In the genomic region with DNA sequence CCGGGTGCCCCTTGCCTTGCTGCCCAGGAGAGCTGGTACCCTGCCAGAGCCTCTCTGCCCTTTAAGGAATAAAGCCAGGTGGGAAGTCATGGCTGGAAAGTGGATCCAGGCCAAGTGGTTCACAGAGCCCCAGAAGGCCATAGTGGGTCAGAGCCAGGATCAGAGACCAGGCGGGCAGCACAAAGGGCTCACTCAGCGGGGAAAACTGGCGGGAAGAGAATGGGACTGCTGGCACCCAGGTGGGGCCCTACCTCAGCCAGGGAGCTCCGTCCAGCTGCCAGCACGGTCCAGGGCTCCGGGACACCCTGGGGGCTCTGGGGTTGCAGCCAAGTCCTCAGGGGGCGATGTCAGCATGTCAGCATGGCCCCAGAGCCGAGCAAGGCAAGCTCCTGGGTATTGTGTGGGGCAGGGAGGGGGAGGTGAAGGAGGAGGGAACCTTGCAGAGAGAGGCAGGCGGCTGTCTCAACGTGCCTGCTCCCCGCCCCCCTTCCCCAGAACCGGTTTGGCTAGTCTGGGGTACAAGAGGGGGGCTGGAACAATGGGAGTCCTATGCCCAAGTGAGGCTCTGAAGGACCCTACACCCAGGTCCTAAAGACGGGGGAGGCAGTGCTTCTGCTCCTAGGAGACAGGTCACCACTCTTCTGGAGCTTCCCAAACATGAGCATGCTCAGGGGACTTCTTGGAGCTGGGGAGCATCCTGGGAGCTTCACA, we compare ENCODE assay signal across 12 cellular contexts. TPM values are rescaled to one million over a fixed set of nuclear protein-coding genes. Genes with fewer than 3 reads are reported as not detected.
DNase-seq lines count a peak whose midpoint lies in the region; ATAC-seq and TF ChIP-seq lines count a peak whose summit lies in the region.
"Had no signal": no experiment of that assay in that cellular context is flagged by ENCODE, and none has a peak within 500 bp of the region (broad histone marks: within the 10 kb centered on the region; RNA-seq: fewer than 3 reads in every experiment).

A gene (minus strand): TSS at position 402 of the 711 bp plus-strand sequence. CDS start 3,598 bp downstream, outside the sequence.

- H3K27me3 ChIP-seq in mesenchymal stem cell (ENCODE audit: control insufficient read depth in 1 of 2, insufficient read depth in 1 of 2, low read length in 2 of 2) = peaks cover 0 to 13% of the 10 kb centered on the region in 2 experiments

- peaks cover 9 to 12% (median 10%) of the 10 kb centered on the region in 3 donors for H3K4me1 Mint-ChIP-seq in IgD-negative memory B cell
- H3K4me1 Mint-ChIP-seq in activated T-helper 1 cell treated with anti-CD3 and anti-CD28 coated beads, Interleukin-12 subunit alpha, Interleukin-12 subunit beta, Interleukin-2, Interleukin-4 antibody, amounts not matched to agents 30 ng/mL and 10 ng/mL and 1 ng/mL, durations not matched to agents 14 hours and 24 hours and 36 hours (ENCODE audit: low read depth) = peaks cover 12% of the 10 kb centered on the region

- H3K4ac ChIP-seq in mesenchymal stem cell (ENCODE audit: low read depth in 1 of 2, low read length in 2 of 2) = no peak within 1 kb of the TSS

- no peak within 1 kb of the TSS for H3K23ac ChIP-seq in mesenchymal stem cell (ENCODE audit: low read length in 2 of 2)

- H3K79me1 ChIP-seq in mesenchymal stem cell (replicated peaks; ENCODE audit: low read length, poor library complexity, severe bottlenecking) = no peaks in the 10 kb centered on the region

- H3K27ac ChIP-seq in C4-2B (peak within 1 kb of the TSS; percentile 8; the same call in 1 of the 2 replicates), mesenchymal stem cell (ENCODE audit: low read length, poor library complexity, severe bottlenecking) (no peak within 1 kb of the TSS)
- H3K27ac ChIP-seq: coronary artery, spleen had no signal

- no peak within 1 kb of the TSS for H3K18ac ChIP-seq in mesenchymal stem cell (ENCODE audit: low read depth in 1 of 2, low read length in 2 of 2)

- 38% methylated on average over 13 of the region's 14 CpGs for WGBS in mesenchymal stem cell

- H3K4me2 ChIP-seq in mesenchymal stem cell (ENCODE audit: low read length, poor library complexity, severe bottlenecking) = no peak within 1 kb of the TSS

- H3K27ac Mint-ChIP-seq in IgD-negative memory B cell = peak within 1 kb of the TSS in 1 of 3 donors; percentile 60
- no peak within 1 kb of the TSS for H3K27ac Mint-ChIP-seq in activated T-helper 1 cell treated with anti-CD3 and anti-CD28 coated beads, Interleukin-12 subunit alpha, Interleukin-12 subunit beta, Interleukin-2, Interleukin-4 antibody, amounts not matched to agents 30 ng/mL and 10 ng/mL and 1 ng/mL, durations not matched to agents 14 hours and 24 hours and 36 hours
- H3K27ac Mint-ChIP-seq: stimulated activated naive CD8-positive, alpha-beta T cell treated with anti-CD3 and anti-CD28 coated beads, Interleukin-15, Interleukin-2, amounts not matched to agents 100 ng/mL and 50 ng/mL, for 24 hours had no signal

- H2AK5ac ChIP-seq in mesenchymal stem cell (ENCODE audit: low read length, severe bottlenecking) = no peak within 1 kb of the TSS

- no peak within 1 kb of the TSS for H2BK12ac ChIP-seq in mesenchymal stem cell (ENCODE audit: low read length in 2 of 2)

- no peak within 1 kb of the TSS for H3K14ac ChIP-seq in mesenchymal stem cell (ENCODE audit: low read length in 2 of 2)

- H2AFZ ChIP-seq in mesenchymal stem cell (ENCODE audit: low read depth, low read length) = no peak within 1 kb of the TSS

- peak within 1 kb of the TSS; percentile 55 for H4K91ac ChIP-seq in mesenchymal stem cell (ENCODE audit: low read length)

- no peaks in the 10 kb centered on the region for H3K36me3 ChIP-seq in mesenchymal stem cell (ENCODE audit: control insufficient read depth in 1 of 2, insufficient read depth in 2 of 2, low read depth in 1 of 2, low read length in 2 of 2)
- H3K36me3 ChIP-seq: spleen had no signal

- H3K4me1 ChIP-seq in mesenchymal stem cell (ENCODE audit: control insufficient read depth, insufficient read depth, low read depth, low read length) = peaks cover 20% of the 10 kb centered on the region

- intact Hi-C loops in activated T-helper 1 cell treated with anti-CD3 and anti-CD28 coated beads, Interleukin-12 subunit alpha, Interleukin-12 subunit beta, Interleukin-2, Interleukin-4 antibody, amounts not matched to agents 30 ng/mL and 10 ng/mL and 1 ng/mL, durations not matched to agents 14 hours and 24 hours and 36 hours (cut with micrococcal nuclease) = no loop called here

- peak within 1 kb of the TSS in 1 of 4 donors; percentile 18 for H3K4me3 Mint-ChIP-seq in IgD-negative memory B cell
- H3K4me3 Mint-ChIP-seq in activated T-helper 1 cell treated with anti-CD3 and anti-CD28 coated beads, Interleukin-12 subunit alpha, Interleukin-12 subunit beta, Interleukin-2, Interleukin-4 antibody, amounts not matched to agents 30 ng/mL and 10 ng/mL and 1 ng/mL, durations not matched to agents 14 hours and 24 hours and 36 hours = no peak within 1 kb of the TSS
- H3K4me3 Mint-ChIP-seq: stimulated activated naive CD8-positive, alpha-beta T cell treated with anti-CD3 and anti-CD28 coated beads, Interleukin-15, Interleukin-2, amounts not matched to agents 100 ng/mL and 50 ng/mL, for 24 hours had no signal

- no peak within 1 kb of the TSS for H3K4me3 ChIP-seq in mesenchymal stem cell (ENCODE audit: insufficient read depth in 1 of 2, low read depth in 1 of 2, low read length in 2 of 2)
- H3K4me3 ChIP-seq: coronary artery, spleen had no signal

- peaks cover 5% of the 10 kb centered on the region for H3K27me3 Mint-ChIP-seq in IgD-negative memory B cell
- H3K27me3 Mint-ChIP-seq in activated T-helper 1 cell treated with anti-CD3 and anti-CD28 coated beads, Interleukin-12 subunit alpha, Interleukin-12 subunit beta, Interleukin-2, Interleukin-4 antibody, amounts not matched to agents 30 ng/mL and 10 ng/mL and 1 ng/mL, durations not matched to agents 14 hours and 24 hours and 36 hours (ENCODE audit: insufficient read depth) = peaks cover 2% of the 10 kb centered on the region

- DNase-seq in activated T-helper 1 cell treated with anti-CD3 and anti-CD28 coated beads, Interleukin-12 subunit alpha, Interleukin-12 subunit beta, Interleukin-2, Interleukin-4 antibody, amounts not matched to agents 30 ng/mL and 10 ng/mL and 1 ng/mL, durations not matched to agents 14 hours and 24 hours and 36 hours (ENCODE audit: low spot score) = no peak
- no peak for DNase-seq in mesenchymal stem cell
- no peak for DNase-seq in GM13977 (ENCODE audit: low spot score)
- no peak for DNase-seq in cerebellum (ENCODE audit: low spot score)
- DNase-seq: spleen had no signal

- in situ Hi-C loops in GM13977 (cut with MboI; ENCODE audit: low pct_unique_long_range_greater_than_20kb, low sequenced_read_pairs, unreplicated experiment) = no loop called here

- H2BK120ac ChIP-seq in mesenchymal stem cell (ENCODE audit: low read depth, low read length) = no peak within 1 kb of the TSS

- no peaks in the 10 kb centered on the region for H3K36me3 Mint-ChIP-seq in IgD-negative memory B cell
- H3K36me3 Mint-ChIP-seq in activated T-helper 1 cell treated with anti-CD3 and anti-CD28 coated beads, Interleukin-12 subunit alpha, Interleukin-12 subunit beta, Interleukin-2, Interleukin-4 antibody, amounts not matched to agents 30 ng/mL and 10 ng/mL and 1 ng/mL, durations not matched to agents 14 hours and 24 hours and 36 hours (ENCODE audit: low read depth) = no peaks in the 10 kb centered on the region

- H2BK5ac ChIP-seq in mesenchymal stem cell (ENCODE audit: low read depth, low read length, poor library complexity, severe bottlenecking) = no peak within 1 kb of the TSS

- no peak within 1 kb of the TSS for H3K9ac ChIP-seq in mesenchymal stem cell (ENCODE audit: low read length)

- no peaks in the 10 kb centered on the region for H3K9me3 ChIP-seq in mesenchymal stem cell (ENCODE audit: control insufficient read depth, low read length)
- H3K9me3 ChIP-seq: spleen had no signal

- no peak for TF ChIP-seq CTCF in C4-2B (conservative IDR thresholded peaks at IDR 0.05)
- TF ChIP-seq CTCF in GM13977 (IDR thresholded peaks at IDR 0.05; ENCODE audit: extremely low read depth, insufficient read depth, missing control alignments) = no peak

- peak within 1 kb of the TSS; percentile 54 for H2BK15ac ChIP-seq in mesenchymal stem cell (ENCODE audit: low read depth, poor library complexity, severe bottlenecking)

- ATAC-seq in GM21723 (IDR thresholded peaks at IDR 0.05; ENCODE audit: unreplicated experiment) (no peak), HG03378 (IDR thresholded peaks at IDR 0.05; ENCODE audit: unreplicated experiment) (no peak)
- ATAC-seq: left colon had no signal

- H3K9me3 Mint-ChIP-seq in IgD-negative memory B cell = no peaks in the 10 kb centered on the region
- H3K9me3 Mint-ChIP-seq in activated T-helper 1 cell treated with anti-CD3 and anti-CD28 coated beads, Interleukin-12 subunit alpha, Interleukin-12 subunit beta, Interleukin-2, Interleukin-4 antibody, amounts not matched to agents 30 ng/mL and 10 ng/mL and 1 ng/mL, durations not matched to agents 14 hours and 24 hours and 36 hours = no peaks in the 10 kb centered on the region
- H3K9me3 Mint-ChIP-seq: stimulated activated naive CD8-positive, alpha-beta T cell treated with anti-CD3 and anti-CD28 coated beads, Interleukin-15, Interleukin-2, amounts not matched to agents 100 ng/mL and 50 ng/mL, for 24 hours had no signal

- no peak within 1 kb of the TSS for H4K8ac ChIP-seq in mesenchymal stem cell (ENCODE audit: low read length)

RNA-seq across cellular contexts. Expression of the gene that starts here (rescaled TPM):
- polyA plus RNA-seq in IgD-negative memory B cell = 10.5 TPM
- 7.9 and 11.2 TPM in 2 replicates for total RNA-seq in activated T-helper 1 cell treated with anti-CD3 and anti-CD28 coated beads, Interleukin-12 subunit alpha, Interleukin-12 subunit beta, Interleukin-2, Interleukin-4 antibody, amounts not matched to agents 30 ng/mL and 10 ng/mL and 1 ng/mL, durations not matched to agents 14 hours and 24 hours and 36 hours
- 4.5 TPM for polyA plus RNA-seq in mesenchymal stem cell (2013, experiment 1 of 2)
- 4.5 TPM for polyA plus RNA-seq in mesenchymal stem cell (2013, experiment 2 of 2)
- total RNA-seq in cerebellum = 0.64 TPM
